1 cellular context compared by ENCODE assay signal in the genomic region with DNA sequence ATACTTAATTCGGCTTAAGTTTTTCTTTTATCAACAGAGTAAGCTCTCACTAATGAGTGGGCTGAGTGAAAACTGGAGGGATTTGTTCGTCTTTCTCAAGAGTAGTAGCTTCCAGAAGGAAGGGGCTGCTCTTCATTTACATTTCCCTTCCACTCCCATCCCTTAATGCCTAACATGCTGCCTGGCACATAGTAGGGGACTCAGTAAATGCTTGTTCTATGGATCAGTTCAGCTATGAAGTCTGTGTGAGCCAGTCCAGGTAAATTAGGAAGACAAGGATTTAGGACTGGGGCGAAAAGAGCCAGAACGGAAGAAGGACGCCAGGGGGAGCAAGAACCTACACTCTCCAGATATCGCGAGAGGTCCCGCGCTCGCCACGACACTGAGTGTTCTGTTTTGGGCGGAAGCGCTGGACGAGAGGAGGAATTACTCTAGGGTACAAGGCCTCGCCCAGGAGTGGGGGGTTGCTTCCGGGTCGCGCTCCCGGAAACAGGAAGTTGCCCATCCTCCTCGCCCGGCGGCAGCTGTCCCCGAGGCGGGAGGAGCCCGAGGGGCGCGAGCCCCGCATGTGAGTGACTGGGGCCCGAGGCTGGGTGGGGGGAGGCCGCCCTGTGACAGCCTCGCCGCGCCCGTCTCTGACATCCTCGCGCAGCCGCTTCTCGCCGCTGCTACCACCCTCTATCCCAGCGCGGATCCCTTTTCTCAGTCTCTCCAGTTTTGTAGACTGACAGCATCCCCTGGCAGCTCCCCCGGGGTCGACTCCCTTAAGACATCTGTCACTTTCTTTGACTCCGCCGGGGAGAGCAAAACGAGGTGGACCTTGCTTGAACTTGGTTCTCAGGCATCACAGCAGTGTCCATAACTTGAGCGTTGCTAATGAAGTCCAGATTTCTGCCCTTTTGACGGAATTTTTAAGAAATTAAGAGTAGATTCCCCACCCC.
TF ChIP-seq lines count a peak whose summit lies in the region.

A gene with protein sequence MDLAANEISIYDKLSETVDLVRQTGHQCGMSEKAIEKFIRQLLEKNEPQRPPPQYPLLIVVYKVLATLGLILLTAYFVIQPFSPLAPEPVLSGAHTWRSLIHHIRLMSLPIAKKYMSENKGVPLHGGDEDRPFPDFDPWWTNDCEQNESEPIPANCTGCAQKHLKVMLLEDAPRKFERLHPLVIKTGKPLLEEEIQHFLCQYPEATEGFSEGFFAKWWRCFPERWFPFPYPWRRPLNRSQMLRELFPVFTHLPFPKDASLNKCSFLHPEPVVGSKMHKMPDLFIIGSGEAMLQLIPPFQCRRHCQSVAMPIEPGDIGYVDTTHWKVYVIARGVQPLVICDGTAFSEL (plus strand): TSS at position 492 of the 941 bp plus-strand sequence. CDS start 13,493 bp downstream, outside the sequence.

TF ChIP-seq in K562, 482 proteins besides CTCF, POLR2A, EP300 and RAD21 (continued from another document and continues in another):
- TF ChIP-seq, protein P1, sequence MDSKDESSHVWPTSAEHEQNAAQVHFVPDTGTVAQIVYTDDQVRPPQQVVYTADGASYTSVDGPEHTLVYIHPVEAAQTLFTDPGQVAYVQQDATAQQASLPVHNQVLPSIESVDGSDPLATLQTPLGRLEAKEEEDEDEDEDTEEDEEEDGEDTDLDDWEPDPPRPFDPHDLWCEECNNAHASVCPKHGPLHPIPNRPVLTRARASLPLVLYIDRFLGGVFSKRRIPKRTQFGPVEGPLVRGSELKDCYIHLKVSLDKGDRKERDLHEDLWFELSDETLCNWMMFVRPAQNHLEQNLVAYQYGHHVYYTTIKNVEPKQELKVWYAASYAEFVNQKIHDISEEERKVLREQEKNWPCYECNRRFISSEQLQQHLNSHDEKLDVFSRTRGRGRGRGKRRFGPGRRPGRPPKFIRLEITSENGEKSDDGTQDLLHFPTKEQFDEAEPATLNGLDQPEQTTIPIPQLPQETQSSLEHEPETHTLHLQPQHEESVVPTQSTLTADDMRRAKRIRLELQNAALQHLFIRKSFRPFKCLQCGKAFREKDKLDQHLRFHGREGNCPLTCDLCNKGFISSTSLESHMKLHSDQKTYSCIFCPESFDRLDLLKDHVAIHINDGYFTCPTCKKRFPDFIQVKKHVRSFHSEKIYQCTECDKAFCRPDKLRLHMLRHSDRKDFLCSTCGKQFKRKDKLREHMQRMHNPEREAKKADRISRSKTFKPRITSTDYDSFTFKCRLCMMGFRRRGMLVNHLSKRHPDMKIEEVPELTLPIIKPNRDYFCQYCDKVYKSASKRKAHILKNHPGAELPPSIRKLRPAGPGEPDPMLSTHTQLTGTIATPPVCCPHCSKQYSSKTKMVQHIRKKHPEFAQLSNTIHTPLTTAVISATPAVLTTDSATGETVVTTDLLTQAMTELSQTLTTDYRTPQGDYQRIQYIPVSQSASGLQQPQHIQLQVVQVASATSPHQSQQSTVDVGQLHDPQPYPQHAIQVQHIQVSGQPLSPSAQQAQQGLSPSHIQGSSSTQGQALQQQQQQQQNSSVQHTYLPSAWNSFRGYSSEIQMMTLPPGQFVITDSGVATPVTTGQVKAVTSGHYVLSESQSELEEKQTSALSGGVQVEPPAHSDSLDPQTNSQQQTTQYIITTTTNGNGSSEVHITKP (IDR thresholded peaks at IDR 0.05; ENCODE audit: partially characterized antibody) = peak; percentile 38
- TF ChIP-seq YY1 (IDR thresholded peaks at IDR 0.05; ENCODE audit: borderline replicate concordance in 1 of 3, control insufficient read depth in 1 of 3, extremely low read depth in 1 of 3, insufficient read depth in 3 of 3, insufficient read length in 1 of 3, insufficient replicate concordance in 2 of 3, low read depth in 1 of 3, low read length in 2 of 3) (peak in 1 of 3 experiments; percentile 52), FOXJ2 (tag; IDR thresholded peaks at IDR 0.05) (peak; percentile 30; the same call in 1 of the 2 replicates), CBX5 (IDR thresholded peaks at IDR 0.05; ENCODE audit: borderline replicate concordance, low read depth) (peak; percentile 20; the same call in 1 of the 2 replicates), KLF13 (tag; IDR thresholded peaks at IDR 0.05; ENCODE audit: borderline replicate concordance, low read depth) (peak; percentile 58; the same call in 1 of the 2 replicates), ZNF707 (CRISPR knock-in tag; conservative IDR thresholded peaks at IDR 0.05) (no peak), ZNF431 (CRISPR knock-in tag; IDR thresholded peaks at IDR 0.05) (peak; percentile 76), ETV6 (IDR thresholded peaks at IDR 0.05; ENCODE audit: borderline replicate concordance in 1 of 2, low read depth in 2 of 2, low read length in 1 of 2) (peak; percentile 93 to 97), ETV6 (CRISPR knock-in tag; IDR thresholded peaks at IDR 0.05; ENCODE audit: borderline replicate concordance) (no peak; the same call in 1 of the 2 replicates), SMAD3 (CRISPR knock-in tag; conservative IDR thresholded peaks at IDR 0.05) (0 out of 2 replicates have a peak, but pooled peaks have one; percentile 38), HIVEP1 (CRISPR knock-in tag; IDR thresholded peaks at IDR 0.05) (no peak; the same call in 1 of the 2 replicates), ZNF24 (IDR thresholded peaks at IDR 0.05) (peak; percentile 72), ZNF282 (CRISPR knock-in tag; IDR thresholded peaks at IDR 0.05) (no peak), KLF1 (tag; IDR thresholded peaks at IDR 0.05) (peak; percentile 91), ELF1 (tag; IDR thresholded peaks at IDR 0.05) (peak; percentile 100), NCOA4 (IDR thresholded peaks at IDR 0.05; ENCODE audit: partially characterized antibody) (no peak), ZNF76 (CRISPR knock-in tag; IDR thresholded peaks at IDR 0.05; ENCODE audit: borderline replicate concordance) (peak; percentile 48; the same call in 1 of the 2 replicates), HEY1 (CRISPR knock-in tag; IDR thresholded peaks at IDR 0.05; ENCODE audit: borderline replicate concordance) (peak; percentile 47; the same call in 1 of the 2 replicates), SRF (CRISPR knock-in tag; IDR thresholded peaks at IDR 0.05) (peak in 1 of 2 experiments; percentile 69; a peak in 1 of 4 replicates), RFX1 (IDR thresholded peaks at IDR 0.05) (no peak), SREBF1 (IDR thresholded peaks at IDR 0.05; ENCODE audit: borderline replicate concordance, low read depth, low read length) (0 out of 2 replicates have a peak, but pooled peaks have one; percentile 43), MCM5 (IDR thresholded peaks at IDR 0.05; ENCODE audit: low read depth) (no peak), PHTF2 (CRISPR knock-in tag; IDR thresholded peaks at IDR 0.05) (peak; percentile 15; the same call in 1 of the 2 replicates), ZNF551 (CRISPR knock-in tag; IDR thresholded peaks at IDR 0.05) (no peak), MEF2D (tag; conservative IDR thresholded peaks at IDR 0.05; ENCODE audit: low read depth) (peak; percentile 32; the same call in 1 of the 2 replicates), POLR2AphosphoS2 (IDR thresholded peaks at IDR 0.05; ENCODE audit: low read length) (no peak), L3MBTL2 (IDR thresholded peaks at IDR 0.05) (peak; percentile 89), PYGO2 (tag; IDR thresholded peaks at IDR 0.05) (no peak), BHLHE40 (IDR thresholded peaks at IDR 0.05; ENCODE audit: low read length) (peak; percentile 63), MXI1 (IDR thresholded peaks at IDR 0.05; ENCODE audit: low read depth, low read length) (peak; percentile 70; the same call in 1 of the 2 replicates), ZNF263 (CRISPR knock-in tag; IDR thresholded peaks at IDR 0.05; ENCODE audit: borderline replicate concordance) (peak; percentile 74; the same call in 1 of the 2 replicates), RBM14 (IDR thresholded peaks at IDR 0.05; ENCODE audit: borderline replicate concordance, insufficient read depth, low read depth, low read length) (no peak), ZNF695 (CRISPR knock-in tag; IDR thresholded peaks at IDR 0.05) (no peak)
- TF ChIP-seq, protein P2, sequence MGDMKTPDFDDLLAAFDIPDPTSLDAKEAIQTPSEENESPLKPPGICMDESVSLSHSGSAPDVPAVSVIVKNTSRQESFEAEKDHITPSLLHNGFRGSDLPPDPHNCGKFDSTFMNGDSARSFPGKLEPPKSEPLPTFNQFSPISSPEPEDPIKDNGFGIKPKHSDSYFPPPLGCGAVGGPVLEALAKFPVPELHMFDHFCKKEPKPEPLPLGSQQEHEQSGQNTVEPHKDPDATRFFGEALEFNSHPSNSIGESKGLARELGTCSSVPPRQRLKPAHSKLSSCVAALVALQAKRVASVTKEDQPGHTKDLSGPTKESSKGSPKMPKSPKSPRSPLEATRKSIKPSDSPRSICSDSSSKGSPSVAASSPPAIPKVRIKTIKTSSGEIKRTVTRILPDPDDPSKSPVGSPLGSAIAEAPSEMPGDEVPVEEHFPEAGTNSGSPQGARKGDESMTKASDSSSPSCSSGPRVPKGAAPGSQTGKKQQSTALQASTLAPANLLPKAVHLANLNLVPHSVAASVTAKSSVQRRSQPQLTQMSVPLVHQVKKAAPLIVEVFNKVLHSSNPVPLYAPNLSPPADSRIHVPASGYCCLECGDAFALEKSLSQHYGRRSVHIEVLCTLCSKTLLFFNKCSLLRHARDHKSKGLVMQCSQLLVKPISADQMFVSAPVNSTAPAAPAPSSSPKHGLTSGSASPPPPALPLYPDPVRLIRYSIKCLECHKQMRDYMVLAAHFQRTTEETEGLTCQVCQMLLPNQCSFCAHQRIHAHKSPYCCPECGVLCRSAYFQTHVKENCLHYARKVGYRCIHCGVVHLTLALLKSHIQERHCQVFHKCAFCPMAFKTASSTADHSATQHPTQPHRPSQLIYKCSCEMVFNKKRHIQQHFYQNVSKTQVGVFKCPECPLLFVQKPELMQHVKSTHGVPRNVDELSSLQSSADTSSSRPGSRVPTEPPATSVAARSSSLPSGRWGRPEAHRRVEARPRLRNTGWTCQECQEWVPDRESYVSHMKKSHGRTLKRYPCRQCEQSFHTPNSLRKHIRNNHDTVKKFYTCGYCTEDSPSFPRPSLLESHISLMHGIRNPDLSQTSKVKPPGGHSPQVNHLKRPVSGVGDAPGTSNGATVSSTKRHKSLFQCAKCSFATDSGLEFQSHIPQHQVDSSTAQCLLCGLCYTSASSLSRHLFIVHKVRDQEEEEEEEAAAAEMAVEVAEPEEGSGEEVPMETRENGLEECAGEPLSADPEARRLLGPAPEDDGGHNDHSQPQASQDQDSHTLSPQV (IDR thresholded peaks at IDR 0.05) = peak; percentile 60
- TF ChIP-seq, protein P3, sequence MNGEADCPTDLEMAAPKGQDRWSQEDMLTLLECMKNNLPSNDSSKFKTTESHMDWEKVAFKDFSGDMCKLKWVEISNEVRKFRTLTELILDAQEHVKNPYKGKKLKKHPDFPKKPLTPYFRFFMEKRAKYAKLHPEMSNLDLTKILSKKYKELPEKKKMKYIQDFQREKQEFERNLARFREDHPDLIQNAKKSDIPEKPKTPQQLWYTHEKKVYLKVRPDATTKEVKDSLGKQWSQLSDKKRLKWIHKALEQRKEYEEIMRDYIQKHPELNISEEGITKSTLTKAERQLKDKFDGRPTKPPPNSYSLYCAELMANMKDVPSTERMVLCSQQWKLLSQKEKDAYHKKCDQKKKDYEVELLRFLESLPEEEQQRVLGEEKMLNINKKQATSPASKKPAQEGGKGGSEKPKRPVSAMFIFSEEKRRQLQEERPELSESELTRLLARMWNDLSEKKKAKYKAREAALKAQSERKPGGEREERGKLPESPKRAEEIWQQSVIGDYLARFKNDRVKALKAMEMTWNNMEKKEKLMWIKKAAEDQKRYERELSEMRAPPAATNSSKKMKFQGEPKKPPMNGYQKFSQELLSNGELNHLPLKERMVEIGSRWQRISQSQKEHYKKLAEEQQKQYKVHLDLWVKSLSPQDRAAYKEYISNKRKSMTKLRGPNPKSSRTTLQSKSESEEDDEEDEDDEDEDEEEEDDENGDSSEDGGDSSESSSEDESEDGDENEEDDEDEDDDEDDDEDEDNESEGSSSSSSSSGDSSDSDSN (IDR thresholded peaks at IDR 0.05; ENCODE audit: borderline replicate concordance in 1 of 2, low read depth in 2 of 2, low read length in 2 of 2) = peak; percentile 58 to 93; a peak in 3 of 4 replicates
- TF ChIP-seq, protein P4, sequence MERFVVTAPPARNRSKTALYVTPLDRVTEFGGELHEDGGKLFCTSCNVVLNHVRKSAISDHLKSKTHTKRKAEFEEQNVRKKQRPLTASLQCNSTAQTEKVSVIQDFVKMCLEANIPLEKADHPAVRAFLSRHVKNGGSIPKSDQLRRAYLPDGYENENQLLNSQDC (CRISPR knock-in tag; IDR thresholded peaks at IDR 0.05) = peak; percentile 78; the same call in 1 of the 2 replicates
- TF ChIP-seq, protein P5, sequence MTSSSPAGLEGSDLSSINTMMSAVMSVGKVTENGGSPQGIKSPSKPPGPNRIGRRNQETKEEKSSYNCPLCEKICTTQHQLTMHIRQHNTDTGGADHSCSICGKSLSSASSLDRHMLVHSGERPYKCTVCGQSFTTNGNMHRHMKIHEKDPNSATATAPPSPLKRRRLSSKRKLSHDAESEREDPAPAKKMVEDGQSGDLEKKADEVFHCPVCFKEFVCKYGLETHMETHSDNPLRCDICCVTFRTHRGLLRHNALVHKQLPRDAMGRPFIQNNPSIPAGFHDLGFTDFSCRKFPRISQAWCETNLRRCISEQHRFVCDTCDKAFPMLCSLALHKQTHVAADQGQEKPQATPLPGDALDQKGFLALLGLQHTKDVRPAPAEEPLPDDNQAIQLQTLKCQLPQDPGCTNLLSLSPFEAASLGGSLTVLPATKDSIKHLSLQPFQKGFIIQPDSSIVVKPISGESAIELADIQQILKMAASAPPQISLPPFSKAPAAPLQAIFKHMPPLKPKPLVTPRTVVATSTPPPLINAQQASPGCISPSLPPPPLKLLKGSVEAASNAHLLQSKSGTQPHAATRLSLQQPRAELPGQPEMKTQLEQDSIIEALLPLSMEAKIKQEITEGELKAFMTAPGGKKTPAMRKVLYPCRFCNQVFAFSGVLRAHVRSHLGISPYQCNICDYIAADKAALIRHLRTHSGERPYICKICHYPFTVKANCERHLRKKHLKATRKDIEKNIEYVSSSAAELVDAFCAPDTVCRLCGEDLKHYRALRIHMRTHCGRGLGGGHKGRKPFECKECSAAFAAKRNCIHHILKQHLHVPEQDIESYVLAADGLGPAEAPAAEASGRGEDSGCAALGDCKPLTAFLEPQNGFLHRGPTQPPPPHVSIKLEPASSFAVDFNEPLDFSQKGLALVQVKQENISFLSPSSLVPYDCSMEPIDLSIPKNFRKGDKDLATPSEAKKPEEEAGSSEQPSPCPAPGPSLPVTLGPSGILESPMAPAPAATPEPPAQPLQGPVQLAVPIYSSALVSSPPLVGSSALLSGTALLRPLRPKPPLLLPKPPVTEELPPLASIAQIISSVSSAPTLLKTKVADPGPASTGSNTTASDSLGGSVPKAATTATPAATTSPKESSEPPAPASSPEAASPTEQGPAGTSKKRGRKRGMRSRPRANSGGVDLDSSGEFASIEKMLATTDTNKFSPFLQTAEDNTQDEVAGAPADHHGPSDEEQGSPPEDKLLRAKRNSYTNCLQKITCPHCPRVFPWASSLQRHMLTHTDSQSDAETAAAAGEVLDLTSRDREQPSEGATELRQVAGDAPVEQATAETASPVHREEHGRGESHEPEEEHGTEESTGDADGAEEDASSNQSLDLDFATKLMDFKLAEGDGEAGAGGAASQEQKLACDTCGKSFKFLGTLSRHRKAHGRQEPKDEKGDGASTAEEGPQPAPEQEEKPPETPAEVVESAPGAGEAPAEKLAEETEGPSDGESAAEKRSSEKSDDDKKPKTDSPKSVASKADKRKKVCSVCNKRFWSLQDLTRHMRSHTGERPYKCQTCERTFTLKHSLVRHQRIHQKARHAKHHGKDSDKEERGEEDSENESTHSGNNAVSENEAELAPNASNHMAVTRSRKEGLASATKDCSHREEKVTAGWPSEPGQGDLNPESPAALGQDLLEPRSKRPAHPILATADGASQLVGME (CRISPR knock-in tag; IDR thresholded peaks at IDR 0.05) = peak; percentile 78; the same call in 1 of the 2 replicates
